In the genomic region with DNA sequence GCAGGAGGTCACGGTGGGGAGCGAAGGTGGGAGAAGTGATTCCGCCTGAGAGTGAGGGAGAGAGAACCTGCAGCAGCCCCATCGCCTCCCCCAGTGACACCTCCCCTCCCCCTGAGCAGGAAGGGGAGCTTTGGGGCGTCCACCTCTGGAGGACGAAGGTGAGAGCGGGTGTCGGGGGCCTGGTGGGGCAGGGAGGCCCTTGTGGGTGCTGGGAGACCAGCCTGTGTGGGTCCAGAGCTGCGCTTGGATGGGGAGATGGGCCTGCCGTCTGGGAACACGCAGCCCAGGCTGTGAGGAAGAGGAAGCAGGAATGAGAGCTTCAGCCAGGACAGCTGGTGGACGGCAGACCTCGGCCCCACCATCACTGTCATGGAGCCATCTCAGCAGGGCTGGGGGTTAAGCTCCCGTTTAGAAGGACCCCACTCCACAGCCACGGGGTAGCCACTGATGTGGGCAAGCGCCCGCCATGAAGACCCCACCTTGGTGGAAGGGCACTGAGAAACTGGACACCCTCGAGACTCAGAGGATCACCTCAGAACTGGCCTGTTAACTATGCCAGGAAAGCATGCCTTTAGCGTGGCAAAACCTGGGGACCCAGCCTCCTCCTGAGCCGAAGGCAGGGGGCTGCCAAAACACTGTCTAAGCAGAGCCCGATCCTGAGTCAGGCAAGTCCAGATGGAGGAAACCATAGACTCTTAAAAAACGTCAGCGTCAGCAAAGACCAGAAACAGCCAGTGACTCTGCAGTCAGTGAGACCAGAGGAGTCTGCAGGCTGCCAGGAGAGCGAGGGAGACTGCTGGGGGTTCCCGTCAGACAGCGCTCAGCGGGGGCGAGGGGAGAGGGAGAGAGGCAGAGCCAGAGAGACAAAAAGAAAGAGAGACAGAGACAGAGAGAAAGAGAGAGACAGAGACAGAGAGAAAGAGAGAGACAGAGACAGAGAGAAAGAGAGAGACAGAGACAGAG, we compare ENCODE assay signal across 7 cellular contexts. TPM values are rescaled to one million over a fixed set of nuclear protein-coding genes. Genes with fewer than 3 reads are reported as not detected.
DNase-seq lines count a peak whose midpoint lies in the region; ATAC-seq, FAIRE-seq and TF ChIP-seq lines count a peak whose summit lies in the region.

No MANE protein-coding gene starts in this region.

- no peak overlapping the region for H3K27ac ChIP-seq in GM23248

- peaks cover 2% of the 10 kb centered on the region for H3K36me3 Mint-ChIP-seq in activated CD8-positive, alpha-beta T cell treated with anti-CD3 and anti-CD28 coated beads for 36 hours (ENCODE audit: low read depth)

- 42 to 58% methylated on average over 19 to 28 of the region's 28 CpGs for WGBS in GM23248 (ENCODE audit: low coverage in 1 of 2, low lambda C conversion rate in 2 of 2, missing lambda C conversion rate in 2 of 2), 2 experiments

- H3K27me3 Mint-ChIP-seq in activated CD8-positive, alpha-beta T cell treated with anti-CD3 and anti-CD28 coated beads for 36 hours, result peaks cover 11% of the 10 kb centered on the region

- peaks cover 12% of the 10 kb centered on the region for H3K9me3 Mint-ChIP-seq in activated CD8-positive, alpha-beta T cell treated with anti-CD3 and anti-CD28 coated beads for 36 hours

- no peaks in the 10 kb centered on the region for H3K9me2 ChIP-seq in GM23248 (ENCODE audit: insufficient read depth)

- peaks cover 17% of the 10 kb centered on the region for H3K4me1 Mint-ChIP-seq in activated CD8-positive, alpha-beta T cell treated with anti-CD3 and anti-CD28 coated beads for 36 hours (ENCODE audit: low read depth)

- intact Hi-C loops in activated CD8-positive, alpha-beta T cell treated with anti-CD3 and anti-CD28 coated beads for 36 hours (cut with micrococcal nuclease), result no loop called here
- intact Hi-C loops in sciatic nerve (cut with DNase I), result no loop called here

- H3K9me3 ChIP-seq in GM23248 (ENCODE audit: low read depth), result no peaks in the 10 kb centered on the region

- peak overlapping the region; percentile 53 for H3K4me2 ChIP-seq in GM23248 (ENCODE audit: unreplicated experiment)

- in situ Hi-C loops in GM23248 (cut with MboI), result no loop called here

- H3K79me2 ChIP-seq in GM23248 (ENCODE audit: insufficient read depth), result no peaks in the 10 kb centered on the region

- H3K36me3 ChIP-seq in GM23248 (ENCODE audit: low read depth), result no peaks in the 10 kb centered on the region

- no peak for TF ChIP-seq CTCF in activated CD8-positive, alpha-beta T cell treated with anti-CD3 and anti-CD28 coated beads for 36 hours (IDR thresholded peaks at IDR 0.05)

- ATAC-seq in activated CD8-positive, alpha-beta T cell treated with anti-CD3 and anti-CD28 coated beads for 36 hours, result peak; percentile 71
- peak; percentile 32 for ATAC-seq in sciatic nerve

- H3K4me3 ChIP-seq in GM23248, result peak overlapping the region; percentile 68

- H3K4me3 Mint-ChIP-seq in activated CD8-positive, alpha-beta T cell treated with anti-CD3 and anti-CD28 coated beads for 36 hours, result peak overlapping the region; percentile 61

- DNase-seq in GM23248, result peak; percentile 81
- peak; percentile 49 for DNase-seq in activated CD8-positive, alpha-beta T cell treated with anti-CD3 and anti-CD28 coated beads for 36 hours
- peak; percentile 23 for DNase-seq in globus pallidus (ENCODE audit: low spot score)
- DNase-seq in sciatic nerve (ENCODE audit: low spot score), result peak; percentile 61
- DNase-seq in GM19239 (ENCODE audit: insufficient read length, low spot score), result no peak
- no peak for DNase-seq in cerebellar cortex (ENCODE audit: low spot score)
- no peak for DNase-seq in stimulated activated CD4-positive, alpha-beta T cell treated with anti-CD3 and anti-CD28 coated beads, Interleukin-2, amount 100 ng/mL, for 48 hours

- H4K20me1 ChIP-seq in GM23248 (ENCODE audit: insufficient read depth), result no peaks in the 10 kb centered on the region

- CTCF ChIA-PET in activated CD8-positive, alpha-beta T cell treated with anti-CD3 and anti-CD28 coated beads for 36 hours (lab: Charles Lee), result no interaction called here

- H3K27ac Mint-ChIP-seq in activated CD8-positive, alpha-beta T cell treated with anti-CD3 and anti-CD28 coated beads for 36 hours, result peak overlapping the region; percentile 37

- no peaks in the 10 kb centered on the region for H3K27me3 ChIP-seq in GM23248 (replicated peaks; ENCODE audit: insufficient read depth)

- POLR2A ChIA-PET in activated CD8-positive, alpha-beta T cell treated with anti-CD3 and anti-CD28 coated beads for 36 hours (lab: Charles Lee), result interaction anchor here (0.9 kb wide), 1 partner anchor 58 kb away, joined by 4 read pairs; a partner anchor contains a TSS

- H3F3A ChIP-seq in GM23248 (ENCODE audit: insufficient read depth), result peaks cover 8% of the 10 kb centered on the region; the same call in 1 of the 2 replicates

- peak overlapping the region; percentile 50 for H3K9ac ChIP-seq in GM23248

- no peak for FAIRE-seq in GM19239 (lab: Jason Lieb, UNC)

- peaks cover 4% of the 10 kb centered on the region; the same call in 1 of the 2 replicates for H3K4me1 ChIP-seq in GM23248 (ENCODE audit: insufficient read depth)

- H2AFZ ChIP-seq in GM23248, result peak overlapping the region; percentile 93

RNA-seq across cellular contexts. Expression of a gene that starts 6.4 kb away (rescaled TPM):
- total RNA-seq in GM23248 (2014; rRNA removed; shearing (Covaris generic)), result not detected in 2 replicates
- not detected in 2 replicates for polyA plus RNA-seq in GM23248 (2016; fragmentation: Nextera tagmentation; extraction: Ambion mirVana)
- total RNA-seq in activated CD8-positive, alpha-beta T cell treated with anti-CD3 and anti-CD28 coated beads for 36 hours, result not detected
- total RNA-seq in sciatic nerve, result not detected

RNA-seq across cellular contexts. Expression of a gene that starts 29.4 kb away (rescaled TPM):
- total RNA-seq in GM23248 (2014; rRNA removed; shearing (Covaris generic)), result 7.8 and 10.2 TPM in 2 replicates
- polyA plus RNA-seq in GM23248 (2016; fragmentation: Nextera tagmentation; extraction: Ambion mirVana), result 9.0 and 9.1 TPM in 2 replicates
- not detected for total RNA-seq in activated CD8-positive, alpha-beta T cell treated with anti-CD3 and anti-CD28 coated beads for 36 hours
- total RNA-seq in sciatic nerve, result 14.2 TPM

RNA-seq across cellular contexts. Expression of a gene that starts 46.4 kb away (rescaled TPM):
- not detected in 2 replicates for total RNA-seq in GM23248 (2014; rRNA removed; shearing (Covaris generic))
- polyA plus RNA-seq in GM23248 (2016; fragmentation: Nextera tagmentation; extraction: Ambion mirVana), result not detected in 2 replicates
- total RNA-seq in activated CD8-positive, alpha-beta T cell treated with anti-CD3 and anti-CD28 coated beads for 36 hours, result under 1 TPM; 0.20 to 0.45 TPM
- total RNA-seq in sciatic nerve, result 0.27 TPM

RNA-seq across cellular contexts. Expression of a gene that starts 56.4 kb away (rescaled TPM):
- total RNA-seq in GM23248 (2014; rRNA removed; shearing (Covaris generic)), result 60.7 and 67.9 TPM in 2 replicates
- 58.3 and 58.6 TPM in 2 replicates for polyA plus RNA-seq in GM23248 (2016; fragmentation: Nextera tagmentation; extraction: Ambion mirVana)
- total RNA-seq in activated CD8-positive, alpha-beta T cell treated with anti-CD3 and anti-CD28 coated beads for 36 hours, result 10 to 100 TPM; 75.8 to 79.0 TPM
- total RNA-seq in sciatic nerve, result 45.1 TPM

RNA-seq across cellular contexts. Expression of a gene that starts 57.4 kb away (rescaled TPM):
- 93.0 and 197 TPM in 2 replicates for total RNA-seq in GM23248 (2014; rRNA removed; shearing (Covaris generic))
- 65.9 and 67.3 TPM in 2 replicates for polyA plus RNA-seq in GM23248 (2016; fragmentation: Nextera tagmentation; extraction: Ambion mirVana)
- total RNA-seq in activated CD8-positive, alpha-beta T cell treated with anti-CD3 and anti-CD28 coated beads for 36 hours, result 10 to 100 TPM; 81.5 to 81.7 TPM
- total RNA-seq in sciatic nerve, result 62.3 TPM

Comparison
In these comparisons a context has a peak if more than half of its experiments do, and no peak if none do; other contexts are left out.
1. DNase-seq: peak in GM23248 (single experiment), activated CD8-positive, alpha-beta T cell treated with anti-CD3 and anti-CD28 coated beads for 36 hours (single experiment), globus pallidus (single experiment) and sciatic nerve (single experiment); none in GM19239 (single experiment), cerebellar cortex (single experiment) and stimulated activated CD4-positive, alpha-beta T cell treated with anti-CD3 and anti-CD28 coated beads, Interleukin-2, amount 100 ng/mL, for 48 hours (0 of 2).